ENCODE assay signal across 22 cellular contexts in the genomic region with DNA sequence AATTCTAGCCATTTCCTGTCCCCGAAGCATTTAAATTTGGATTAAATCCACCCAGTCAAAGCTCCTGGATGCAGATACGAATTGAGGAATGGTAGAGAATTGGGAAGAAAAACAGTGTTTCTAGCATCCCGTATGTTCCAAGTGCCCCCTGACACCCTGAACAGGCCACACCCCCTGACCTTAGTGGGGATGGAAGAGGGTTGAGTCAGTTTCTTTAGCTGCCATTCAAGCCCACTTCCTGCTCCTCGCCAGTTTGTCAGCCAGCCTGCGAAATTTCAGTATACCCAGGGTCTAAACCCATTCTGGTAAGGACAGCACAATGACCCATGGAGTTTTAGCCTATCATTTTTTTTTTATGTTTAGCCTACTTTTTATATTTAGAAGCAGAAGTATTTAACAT.
"Had no signal": no experiment of that assay in that cellular context is flagged by ENCODE, and none has a peak within 500 bp of the region (broad histone marks: within the 10 kb centered on the region; RNA-seq: fewer than 3 reads in every experiment).

No MANE protein-coding gene starts in this region.

- H3K27ac Mint-ChIP-seq: activated CD4-positive, alpha-beta T cell treated with anti-CD3 and anti-CD28 coated beads, Interleukin-2, amount 10 ng/mL, durations not matched to agents 7 days and 5 days; activated CD8-positive, alpha-beta T cell treated with anti-CD3 and anti-CD28 coated beads, Interleukin-2, amount 10 ng/mL, durations not matched to agents 7 days and 5 days; activated naive CD8-positive, alpha-beta T cell treated with anti-CD3 and anti-CD28 coated beads, Interleukin-2, amount 10 ng/mL, durations not matched to agents 7 days and 5 days; activated T-cell treated with anti-CD3 and anti-CD28 coated beads, Interleukin-2, amount 50 U/mL, for 24 hours; activated T-helper 2 cell treated with anti-CD3 and anti-CD28 coated beads, Interferon-gamma antibody, Interleukin-2, Interleukin-4, amounts not matched to agents 10 μg/mL and 5 μg/mL and 100 μg/mL, durations not matched to agents 14 hours and 24 hours and 36 hours; natural killer cell; stimulated activated effector memory CD8-positive, alpha-beta T cell treated with anti-CD3 and anti-CD28 coated beads, Interleukin-12 subunit alpha, Interleukin-12 subunit beta, amount 100 ng/mL, for 72 hours; type B pancreatic cell had no signal

- H3K4me1 ChIP-seq: sigmoid colon, stomach had no signal

- H3K27me3 ChIP-seq: cardiac muscle cell, sigmoid colon had no signal

- H3K27ac ChIP-seq: cardiac muscle cell, epithelial cell of prostate, foreskin keratinocyte, neutrophil, sigmoid colon, stomach had no signal

- H3K4me3 ChIP-seq: cardiac muscle cell, sigmoid colon, stomach had no signal

- H3K27me3 Mint-ChIP-seq: activated CD4-positive, alpha-beta T cell treated with anti-CD3 and anti-CD28 coated beads, Interleukin-2, amount 10 ng/mL, durations not matched to agents 7 days and 5 days; activated T-cell treated with anti-CD3 and anti-CD28 coated beads, Interleukin-2, amount 50 U/mL, for 24 hours had no signal

- H3K9me3 Mint-ChIP-seq: activated CD4-positive, alpha-beta T cell treated with anti-CD3 and anti-CD28 coated beads, Interleukin-2, amount 10 ng/mL, durations not matched to agents 7 days and 5 days; activated naive CD8-positive, alpha-beta T cell treated with anti-CD3 and anti-CD28 coated beads, Interleukin-2, amount 10 ng/mL, durations not matched to agents 7 days and 5 days; activated T-cell treated with anti-CD3 and anti-CD28 coated beads, Interleukin-2, amount 50 U/mL, for 24 hours; activated T-helper 2 cell treated with anti-CD3 and anti-CD28 coated beads, Interferon-gamma antibody, Interleukin-2, Interleukin-4, amounts not matched to agents 10 μg/mL and 5 μg/mL and 100 μg/mL, durations not matched to agents 14 hours and 24 hours and 36 hours; natural killer cell; stimulated activated effector memory CD8-positive, alpha-beta T cell treated with anti-CD3 and anti-CD28 coated beads, Interleukin-12 subunit alpha, Interleukin-12 subunit beta, amount 100 ng/mL, for 72 hours; type B pancreatic cell had no signal

- DNase-seq: activated CD4-positive, alpha-beta T cell treated with anti-CD3 and anti-CD28 coated beads, Interleukin-2, amount 10 ng/mL, durations not matched to agents 7 days and 5 days; activated CD4-positive, CD25-positive, alpha-beta regulatory T cell; activated CD8-positive, alpha-beta T cell treated with anti-CD3 and anti-CD28 coated beads, Interleukin-2, amount 10 ng/mL, durations not matched to agents 7 days and 5 days; activated naive CD4-positive, alpha-beta T cell treated with Interleukin-2 at 50 U/mL for 16 hours; activated naive CD8-positive, alpha-beta T cell treated with anti-CD3 and anti-CD28 coated beads, Interleukin-2, amount 10 ng/mL, durations not matched to agents 7 days and 5 days; activated T-cell treated with anti-CD3 and anti-CD28 coated beads, Interleukin-2, amount 50 U/mL, for 24 hours; amygdala; foreskin keratinocyte; glutamatergic neuron; hippocampal formation; natural killer cell; posterior cingulate gyrus; sigmoid colon; stimulated activated CD4-positive, alpha-beta T cell treated with anti-CD3 and anti-CD28 coated beads, Interleukin-4, amount 100 ng/mL, for 24 hours; stomach; T-helper 9 cell had no signal

- H3K4me3 Mint-ChIP-seq: activated CD4-positive, alpha-beta T cell treated with anti-CD3 and anti-CD28 coated beads, Interleukin-2, amount 10 ng/mL, durations not matched to agents 7 days and 5 days; activated CD8-positive, alpha-beta T cell treated with anti-CD3 and anti-CD28 coated beads, Interleukin-2, amount 10 ng/mL, durations not matched to agents 7 days and 5 days; activated naive CD8-positive, alpha-beta T cell treated with anti-CD3 and anti-CD28 coated beads, Interleukin-2, amount 10 ng/mL, durations not matched to agents 7 days and 5 days; activated T-cell treated with anti-CD3 and anti-CD28 coated beads, Interleukin-2, amount 50 U/mL, for 24 hours; natural killer cell; stimulated activated effector memory CD8-positive, alpha-beta T cell treated with anti-CD3 and anti-CD28 coated beads, Interleukin-12 subunit alpha, Interleukin-12 subunit beta, amount 100 ng/mL, for 72 hours; type B pancreatic cell had no signal

- H3K9me3 ChIP-seq: neutrophil, sigmoid colon, stomach had no signal

- ATAC-seq: activated CD8-positive, alpha-beta T cell treated with anti-CD3 and anti-CD28 coated beads, Interleukin-2, amount 10 ng/mL, durations not matched to agents 7 days and 5 days; natural killer cell; stimulated activated effector memory CD8-positive, alpha-beta T cell treated with anti-CD3 and anti-CD28 coated beads, Interleukin-12 subunit alpha, Interleukin-12 subunit beta, amount 100 ng/mL, for 72 hours had no signal

- H3K36me3 ChIP-seq: cardiac muscle cell, neutrophil, sigmoid colon, stomach had no signal

- H3K4me1 Mint-ChIP-seq: activated CD4-positive, alpha-beta T cell treated with anti-CD3 and anti-CD28 coated beads, Interleukin-2, amount 10 ng/mL, durations not matched to agents 7 days and 5 days; activated naive CD8-positive, alpha-beta T cell treated with anti-CD3 and anti-CD28 coated beads, Interleukin-2, amount 10 ng/mL, durations not matched to agents 7 days and 5 days; natural killer cell; stimulated activated effector memory CD8-positive, alpha-beta T cell treated with anti-CD3 and anti-CD28 coated beads, Interleukin-12 subunit alpha, Interleukin-12 subunit beta, amount 100 ng/mL, for 72 hours had no signal

- H3K36me3 Mint-ChIP-seq: activated naive CD8-positive, alpha-beta T cell treated with anti-CD3 and anti-CD28 coated beads, Interleukin-2, amount 10 ng/mL, durations not matched to agents 7 days and 5 days; natural killer cell; type B pancreatic cell had no signal
